In genomic region chr2:239130786-239131325, GRCh38 we compare ENCODE assay signal across 1 cellular context.
TF ChIP-seq lines count a peak whose summit lies in the region.

No MANE protein-coding gene starts in this region.

TF ChIP-seq in GM23338, 12 proteins besides CTCF, POLR2A, EP300 and RAD21:
- TF ChIP-seq ZNF462 (CRISPR knock-in tag; IDR thresholded peaks at IDR 0.05), result no peak
- TF ChIP-seq NANOG (IDR thresholded peaks at IDR 0.05; ENCODE audit: borderline replicate concordance), result no peak
- TF ChIP-seq STAT1 (IDR thresholded peaks at IDR 0.05; ENCODE audit: unreplicated experiment), result no peak
- TF ChIP-seq REST (IDR thresholded peaks at IDR 0.05; ENCODE audit: unreplicated experiment), result no peak
- no peak for TF ChIP-seq ETS1 (IDR thresholded peaks at IDR 0.05)
- no peak for TF ChIP-seq ZNF331 (CRISPR knock-in tag; IDR thresholded peaks at IDR 0.05; ENCODE audit: low read depth)
- TF ChIP-seq EZH2phosphoT487 (IDR thresholded peaks at IDR 0.05; ENCODE audit: unreplicated experiment), result no peak
- no peak for TF ChIP-seq POLR2AphosphoS5 (IDR thresholded peaks at IDR 0.05; ENCODE audit: low read depth)
- no peak for TF ChIP-seq EZH2 (IDR thresholded peaks at IDR 0.05; ENCODE audit: low read depth, unreplicated experiment)
- no peak for TF ChIP-seq CREB1 (CRISPR knock-in tag; IDR thresholded peaks at IDR 0.05; ENCODE audit: low read depth)
- no peak for TF ChIP-seq ZNF114 (CRISPR knock-in tag; IDR thresholded peaks at IDR 0.05)
- TF ChIP-seq JUNB (IDR thresholded peaks at IDR 0.05; ENCODE audit: unreplicated experiment), result no peak
